ENCODE assay signal across 1 cellular context in the genomic region with DNA sequence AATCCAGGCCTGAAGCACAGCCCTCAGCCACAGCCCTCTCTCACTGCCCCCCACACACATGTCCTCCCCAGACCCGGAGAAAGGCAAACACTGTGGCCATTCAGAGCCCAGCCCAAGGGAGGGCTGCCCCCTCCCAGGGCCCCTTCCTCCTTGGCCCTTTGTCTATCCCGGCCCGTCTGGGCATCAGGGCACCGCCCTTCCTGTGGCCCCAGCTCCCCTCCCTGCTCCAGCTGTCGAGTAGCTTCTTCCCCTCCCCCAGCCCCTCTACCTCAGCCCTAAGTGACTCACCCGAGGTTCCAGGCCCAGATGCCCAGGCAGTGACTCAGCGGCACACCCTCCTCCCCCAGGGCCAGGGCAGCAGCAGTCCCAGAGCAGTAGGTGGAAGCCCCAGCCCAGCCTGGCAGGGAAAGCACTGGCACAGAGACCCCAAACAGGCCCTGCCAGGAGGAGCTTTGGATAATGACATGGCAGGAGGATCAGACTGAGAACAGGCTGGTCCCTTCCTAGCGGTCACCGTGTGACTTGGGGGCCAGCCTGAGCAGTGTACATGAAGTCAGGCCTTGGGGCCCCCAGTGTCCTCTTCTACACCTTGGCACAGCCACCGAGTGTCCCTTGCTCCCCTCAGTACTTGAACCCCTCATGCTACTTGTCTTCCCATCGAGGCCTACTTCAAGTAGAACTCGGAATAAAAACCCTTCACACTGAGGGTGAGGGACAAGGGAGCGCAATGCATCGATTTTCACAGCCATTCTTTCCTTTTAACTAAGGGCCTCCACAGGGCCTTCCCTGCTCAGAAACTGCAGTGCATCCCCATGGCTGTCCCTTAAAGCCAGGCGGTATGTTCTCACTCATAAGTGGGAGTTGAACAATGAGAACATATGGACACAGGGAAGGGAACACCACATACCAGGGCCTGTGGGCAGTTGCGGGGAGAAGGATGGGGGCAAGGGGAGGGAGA.
TF ChIP-seq lines count a peak whose summit lies in the region.

No MANE protein-coding gene starts in this region.

TF ChIP-seq in HepG2, 621 proteins besides CTCF, POLR2A, EP300 and RAD21 (continued from another document and continues in another):
- no peak for TF ChIP-seq MTERF4 (CRISPR knock-in tag; IDR thresholded peaks at IDR 0.05)
- TF ChIP-seq PRMT3 (CRISPR knock-in tag; IDR thresholded peaks at IDR 0.05; ENCODE audit: borderline replicate concordance, low read depth) = no peak
- 0 out of 2 replicates have a peak, but pooled peaks have one; percentile 55 for TF ChIP-seq ZNF550 (CRISPR knock-in tag; IDR thresholded peaks at IDR 0.05; ENCODE audit: borderline replicate concordance)
- no peak for TF ChIP-seq CEBPG (CRISPR knock-in tag; IDR thresholded peaks at IDR 0.05)
- no peak for TF ChIP-seq ZNF20 (CRISPR knock-in tag; IDR thresholded peaks at IDR 0.05)
- TF ChIP-seq ZNF441 (CRISPR knock-in tag; IDR thresholded peaks at IDR 0.05; ENCODE audit: borderline replicate concordance) = no peak
- TF ChIP-seq FOXA1 (IDR thresholded peaks at IDR 0.05) = no peak
- peak; percentile 12; the same call in 1 of the 2 replicates for TF ChIP-seq FOXA1 (CRISPR knock-in tag; IDR thresholded peaks at IDR 0.05)
- peak; percentile 94 for TF ChIP-seq ZNF281 (CRISPR knock-in tag; IDR thresholded peaks at IDR 0.05; ENCODE audit: borderline replicate concordance)
- TF ChIP-seq ZNF724P (CRISPR knock-in tag; IDR thresholded peaks at IDR 0.05; ENCODE audit: borderline replicate concordance) = no peak
- TF ChIP-seq ZFP41 (CRISPR knock-in tag; IDR thresholded peaks at IDR 0.05; ENCODE audit: borderline replicate concordance) = no peak
- TF ChIP-seq FOXO4 (CRISPR knock-in tag; conservative IDR thresholded peaks at IDR 0.05) = no peak
- TF ChIP-seq POLR2AphosphoS2 (IDR thresholded peaks at IDR 0.05; ENCODE audit: low read depth, low read length) = no peak
- no peak for TF ChIP-seq ZBTB3 (CRISPR knock-in tag; IDR thresholded peaks at IDR 0.05; ENCODE audit: borderline replicate concordance, low read depth)
- no peak for TF ChIP-seq PITX1 (CRISPR knock-in tag; IDR thresholded peaks at IDR 0.05)
- TF ChIP-seq SIN3A (IDR thresholded peaks at IDR 0.05; ENCODE audit: borderline replicate concordance, low read depth, low read length) = no peak
- TF ChIP-seq THYN1 (CRISPR knock-in tag; IDR thresholded peaks at IDR 0.05; ENCODE audit: borderline replicate concordance, low read depth) = no peak
- peak; percentile 99 for TF ChIP-seq FOSL2 (CRISPR knock-in tag; IDR thresholded peaks at IDR 0.05)
- TF ChIP-seq HHEX (CRISPR knock-in tag; IDR thresholded peaks at IDR 0.05) = no peak
- no peak for TF ChIP-seq ZNF451 (CRISPR knock-in tag; IDR thresholded peaks at IDR 0.05)
- TF ChIP-seq ZSCAN9 (CRISPR knock-in tag; IDR thresholded peaks at IDR 0.05; ENCODE audit: borderline replicate concordance) = 0 out of 2 replicates have a peak, but pooled peaks have one; percentile 25
- no peak for TF ChIP-seq ZNF709 (CRISPR knock-in tag; IDR thresholded peaks at IDR 0.05)
- no peak for TF ChIP-seq ZNF207 (IDR thresholded peaks at IDR 0.05; ENCODE audit: borderline replicate concordance)
- TF ChIP-seq REL (CRISPR knock-in tag; conservative IDR thresholded peaks at IDR 0.05) = no peak
- no peak for TF ChIP-seq CENPT (CRISPR knock-in tag; IDR thresholded peaks at IDR 0.05; ENCODE audit: low read depth)
- no peak for TF ChIP-seq SETDB1 (CRISPR knock-in tag; IDR thresholded peaks at IDR 0.05; ENCODE audit: borderline replicate concordance)
- TF ChIP-seq, protein P1, sequence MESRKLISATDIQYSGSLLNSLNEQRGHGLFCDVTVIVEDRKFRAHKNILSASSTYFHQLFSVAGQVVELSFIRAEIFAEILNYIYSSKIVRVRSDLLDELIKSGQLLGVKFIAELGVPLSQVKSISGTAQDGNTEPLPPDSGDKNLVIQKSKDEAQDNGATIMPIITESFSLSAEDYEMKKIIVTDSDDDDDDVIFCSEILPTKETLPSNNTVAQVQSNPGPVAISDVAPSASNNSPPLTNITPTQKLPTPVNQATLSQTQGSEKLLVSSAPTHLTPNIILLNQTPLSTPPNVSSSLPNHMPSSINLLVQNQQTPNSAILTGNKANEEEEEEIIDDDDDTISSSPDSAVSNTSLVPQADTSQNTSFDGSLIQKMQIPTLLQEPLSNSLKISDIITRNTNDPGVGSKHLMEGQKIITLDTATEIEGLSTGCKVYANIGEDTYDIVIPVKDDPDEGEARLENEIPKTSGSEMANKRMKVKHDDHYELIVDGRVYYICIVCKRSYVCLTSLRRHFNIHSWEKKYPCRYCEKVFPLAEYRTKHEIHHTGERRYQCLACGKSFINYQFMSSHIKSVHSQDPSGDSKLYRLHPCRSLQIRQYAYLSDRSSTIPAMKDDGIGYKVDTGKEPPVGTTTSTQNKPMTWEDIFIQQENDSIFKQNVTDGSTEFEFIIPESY (CRISPR knock-in tag; IDR thresholded peaks at IDR 0.05) = 0 out of 2 replicates have a peak, but pooled peaks have one; percentile 16
- no peak for TF ChIP-seq ZNF24 (IDR thresholded peaks at IDR 0.05)
- TF ChIP-seq, protein P2, sequence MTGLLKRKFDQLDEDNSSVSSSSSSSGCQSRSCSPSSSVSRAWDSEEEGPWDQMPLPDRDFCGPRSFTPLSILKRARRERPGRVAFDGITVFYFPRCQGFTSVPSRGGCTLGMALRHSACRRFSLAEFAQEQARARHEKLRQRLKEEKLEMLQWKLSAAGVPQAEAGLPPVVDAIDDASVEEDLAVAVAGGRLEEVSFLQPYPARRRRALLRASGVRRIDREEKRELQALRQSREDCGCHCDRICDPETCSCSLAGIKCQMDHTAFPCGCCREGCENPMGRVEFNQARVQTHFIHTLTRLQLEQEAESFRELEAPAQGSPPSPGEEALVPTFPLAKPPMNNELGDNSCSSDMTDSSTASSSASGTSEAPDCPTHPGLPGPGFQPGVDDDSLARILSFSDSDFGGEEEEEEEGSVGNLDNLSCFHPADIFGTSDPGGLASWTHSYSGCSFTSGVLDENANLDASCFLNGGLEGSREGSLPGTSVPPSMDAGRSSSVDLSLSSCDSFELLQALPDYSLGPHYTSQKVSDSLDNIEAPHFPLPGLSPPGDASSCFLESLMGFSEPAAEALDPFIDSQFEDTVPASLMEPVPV (CRISPR knock-in tag; IDR thresholded peaks at IDR 0.05) = no peak
- no peak for TF ChIP-seq ZNF747 (CRISPR knock-in tag; IDR thresholded peaks at IDR 0.05; ENCODE audit: borderline replicate concordance)
- TF ChIP-seq TGIF2 (CRISPR knock-in tag; IDR thresholded peaks at IDR 0.05) = no peak
- TF ChIP-seq, protein P3, sequence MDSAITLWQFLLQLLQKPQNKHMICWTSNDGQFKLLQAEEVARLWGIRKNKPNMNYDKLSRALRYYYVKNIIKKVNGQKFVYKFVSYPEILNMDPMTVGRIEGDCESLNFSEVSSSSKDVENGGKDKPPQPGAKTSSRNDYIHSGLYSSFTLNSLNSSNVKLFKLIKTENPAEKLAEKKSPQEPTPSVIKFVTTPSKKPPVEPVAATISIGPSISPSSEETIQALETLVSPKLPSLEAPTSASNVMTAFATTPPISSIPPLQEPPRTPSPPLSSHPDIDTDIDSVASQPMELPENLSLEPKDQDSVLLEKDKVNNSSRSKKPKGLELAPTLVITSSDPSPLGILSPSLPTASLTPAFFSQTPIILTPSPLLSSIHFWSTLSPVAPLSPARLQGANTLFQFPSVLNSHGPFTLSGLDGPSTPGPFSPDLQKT (CRISPR knock-in tag; IDR thresholded peaks at IDR 0.05; ENCODE audit: borderline replicate concordance) = no peak
- no peak for TF ChIP-seq ZNF598 (CRISPR knock-in tag; IDR thresholded peaks at IDR 0.05; ENCODE audit: borderline replicate concordance)
- no peak for TF ChIP-seq MTA1 (CRISPR knock-in tag; IDR thresholded peaks at IDR 0.05; ENCODE audit: borderline replicate concordance)
- TF ChIP-seq SNAI1 (CRISPR knock-in tag; IDR thresholded peaks at IDR 0.05; ENCODE audit: borderline replicate concordance) = no peak
- no peak for TF ChIP-seq THAP8 (CRISPR knock-in tag; IDR thresholded peaks at IDR 0.05; ENCODE audit: borderline replicate concordance)
- TF ChIP-seq ZBTB43 (CRISPR knock-in tag; conservative IDR thresholded peaks at IDR 0.05) = no peak
- peak; percentile 13; the same call in 1 of the 2 replicates for TF ChIP-seq FOXO1 (CRISPR knock-in tag; IDR thresholded peaks at IDR 0.05)
- no peak for TF ChIP-seq RFX5 (IDR thresholded peaks at IDR 0.05; ENCODE audit: low read depth, low read length)
- TF ChIP-seq, protein P4, sequence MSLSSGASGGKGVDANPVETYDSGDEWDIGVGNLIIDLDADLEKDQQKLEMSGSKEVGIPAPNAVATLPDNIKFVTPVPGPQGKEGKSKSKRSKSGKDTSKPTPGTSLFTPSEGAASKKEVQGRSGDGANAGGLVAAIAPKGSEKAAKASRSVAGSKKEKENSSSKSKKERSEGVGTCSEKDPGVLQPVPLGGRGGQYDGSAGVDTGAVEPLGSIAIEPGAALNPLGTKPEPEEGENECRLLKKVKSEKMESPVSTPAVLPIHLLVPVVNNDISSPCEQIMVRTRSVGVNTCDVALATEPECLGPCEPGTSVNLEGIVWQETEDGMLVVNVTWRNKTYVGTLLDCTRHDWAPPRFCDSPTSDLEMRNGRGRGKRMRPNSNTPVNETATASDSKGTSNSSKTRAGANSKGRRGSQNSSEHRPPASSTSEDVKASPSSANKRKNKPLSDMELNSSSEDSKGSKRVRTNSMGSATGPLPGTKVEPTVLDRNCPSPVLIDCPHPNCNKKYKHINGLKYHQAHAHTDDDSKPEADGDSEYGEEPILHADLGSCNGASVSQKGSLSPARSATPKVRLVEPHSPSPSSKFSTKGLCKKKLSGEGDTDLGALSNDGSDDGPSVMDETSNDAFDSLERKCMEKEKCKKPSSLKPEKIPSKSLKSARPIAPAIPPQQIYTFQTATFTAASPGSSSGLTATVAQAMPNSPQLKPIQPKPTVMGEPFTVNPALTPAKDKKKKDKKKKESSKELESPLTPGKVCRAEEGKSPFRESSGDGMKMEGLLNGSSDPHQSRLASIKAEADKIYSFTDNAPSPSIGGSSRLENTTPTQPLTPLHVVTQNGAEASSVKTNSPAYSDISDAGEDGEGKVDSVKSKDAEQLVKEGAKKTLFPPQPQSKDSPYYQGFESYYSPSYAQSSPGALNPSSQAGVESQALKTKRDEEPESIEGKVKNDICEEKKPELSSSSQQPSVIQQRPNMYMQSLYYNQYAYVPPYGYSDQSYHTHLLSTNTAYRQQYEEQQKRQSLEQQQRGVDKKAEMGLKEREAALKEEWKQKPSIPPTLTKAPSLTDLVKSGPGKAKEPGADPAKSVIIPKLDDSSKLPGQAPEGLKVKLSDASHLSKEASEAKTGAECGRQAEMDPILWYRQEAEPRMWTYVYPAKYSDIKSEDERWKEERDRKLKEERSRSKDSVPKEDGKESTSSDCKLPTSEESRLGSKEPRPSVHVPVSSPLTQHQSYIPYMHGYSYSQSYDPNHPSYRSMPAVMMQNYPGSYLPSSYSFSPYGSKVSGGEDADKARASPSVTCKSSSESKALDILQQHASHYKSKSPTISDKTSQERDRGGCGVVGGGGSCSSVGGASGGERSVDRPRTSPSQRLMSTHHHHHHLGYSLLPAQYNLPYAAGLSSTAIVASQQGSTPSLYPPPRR (CRISPR knock-in tag; IDR thresholded peaks at IDR 0.05; ENCODE audit: borderline replicate concordance) = no peak
- no peak; the same call in 1 of the 2 replicates for TF ChIP-seq ZSCAN21 (CRISPR knock-in tag; IDR thresholded peaks at IDR 0.05; ENCODE audit: borderline replicate concordance)
- TF ChIP-seq SOX5 (CRISPR knock-in tag; IDR thresholded peaks at IDR 0.05; ENCODE audit: borderline replicate concordance) = peak; percentile 48; the same call in 1 of the 2 replicates
- no peak for TF ChIP-seq ZFY (CRISPR knock-in tag; IDR thresholded peaks at IDR 0.05)
